8 cellular contexts compared by ENCODE assay signal in genomic region chr17:28807925-28808641, GRCh38. TPM values are rescaled to one million over a fixed set of nuclear protein-coding genes. Genes with fewer than 3 reads are reported as not detected.
DNase-seq lines count a peak whose midpoint lies in the region; ATAC-seq and TF ChIP-seq lines count a peak whose summit lies in the region.

No MANE protein-coding gene starts in this region.

- ATAC-seq in memory B cell (ENCODE audit: low read depth): no peak
- no peak for ATAC-seq in HG03139 (IDR thresholded peaks at IDR 0.05; ENCODE audit: unreplicated experiment)
- ATAC-seq in HG02610 (IDR thresholded peaks at IDR 0.05; ENCODE audit: unreplicated experiment): no peak

- peak overlapping the region; percentile 39 for H3K27ac Mint-ChIP-seq in memory B cell

- intact Hi-C loops in uterus (cut with DNase I; ENCODE audit: low total_unique reads): no loop called here

- no peak overlapping the region for H3K4me3 Mint-ChIP-seq in memory B cell

- DNase-seq in NCI-H1105 treated with DMSO at 0.1 percent for 48 hours (lab: John Stamatoyannopoulos, UW) (peak; percentile 4), NCI-H1105 (lab: John Stamatoyannopoulos, UW) (no peak), NCI-H526 (lab: John Stamatoyannopoulos, UW) (peak; percentile 83 to 84), cerebellum (ENCODE audit: low spot score) (peak; percentile 43), memory B cell (ENCODE audit: low spot score in 2 of 2) (no peak), uterus (peak in 1 of 2 donors; percentile 38)

- H3K4me1 Mint-ChIP-seq in memory B cell: peaks cover 16% of the 10 kb centered on the region

- H3K27me3 Mint-ChIP-seq in memory B cell: no peaks in the 10 kb centered on the region

- no peaks in the 10 kb centered on the region for H3K27me3 ChIP-seq in uterus

- no peak overlapping the region for H3K4me3 ChIP-seq in uterus

- H3K27ac ChIP-seq in uterus: peak overlapping the region; percentile 77 to 84

- no peaks in the 10 kb centered on the region for H3K9me3 Mint-ChIP-seq in memory B cell

- peaks cover 2% of the 10 kb centered on the region for H3K36me3 Mint-ChIP-seq in memory B cell

- TF ChIP-seq CTCF in uterus (IDR thresholded peaks at IDR 0.05): no peak

- peaks cover 0 to 5% of the 10 kb centered on the region in 2 donors for H3K4me1 ChIP-seq in uterus

- H3K9me3 ChIP-seq in uterus: no peaks in the 10 kb centered on the region

- H3K36me3 ChIP-seq in uterus: no peaks in the 10 kb centered on the region

- TF ChIP-seq POLR2A in uterus (IDR thresholded peaks at IDR 0.05): no peak

RNA-seq across cellular contexts. Expression of gene FAM222B, which starts 34.5 kb away (rescaled TPM):
- 12.2 TPM for total RNA-seq in cerebellum
- 10 to 100 TPM in 1 of 4 donors, 1 to 10 TPM in 3; 2.4 to 24.3 (median 4.2) TPM for total RNA-seq in uterus

RNA-seq across cellular contexts. Expression of gene ERAL1, which starts 46.7 kb away (rescaled TPM):
- 28.8 TPM for total RNA-seq in cerebellum
- total RNA-seq in uterus: 10 to 100 TPM; 19.0 to 67.6 (median 32.3) TPM

Comparison
In these comparisons a context has a peak if more than half of its experiments do, and no peak if none do; other contexts are left out.
1. DNase-seq: peak in NCI-H1105 treated with DMSO at 0.1 percent for 48 hours (single experiment), NCI-H526 (2 of 2) and cerebellum (single experiment); none in NCI-H1105 (single experiment) and memory B cell (0 of 2).